1 cellular context compared by ENCODE assay signal in genomic region chr5:130034872-130035271, GRCh38.
TF ChIP-seq lines count a peak whose summit lies in the region.

No MANE protein-coding gene starts in this region.

TF ChIP-seq in IMR-90, 13 proteins besides CTCF, POLR2A, EP300 and RAD21 (continued from another document):
- no peak for TF ChIP-seq MAZ (IDR thresholded peaks at IDR 0.05; ENCODE audit: borderline replicate concordance, low read depth, low read length)
- TF ChIP-seq CHD1 (IDR thresholded peaks at IDR 0.05; ENCODE audit: low read depth, low read length): no peak
- no peak for TF ChIP-seq RFX5 (IDR thresholded peaks at IDR 0.05; ENCODE audit: low read depth, low read length)
- no peak for TF ChIP-seq USF2 (IDR thresholded peaks at IDR 0.05; ENCODE audit: low read depth, low read length)
